ENCODE assay signal across 15 cellular contexts in the genomic region with DNA sequence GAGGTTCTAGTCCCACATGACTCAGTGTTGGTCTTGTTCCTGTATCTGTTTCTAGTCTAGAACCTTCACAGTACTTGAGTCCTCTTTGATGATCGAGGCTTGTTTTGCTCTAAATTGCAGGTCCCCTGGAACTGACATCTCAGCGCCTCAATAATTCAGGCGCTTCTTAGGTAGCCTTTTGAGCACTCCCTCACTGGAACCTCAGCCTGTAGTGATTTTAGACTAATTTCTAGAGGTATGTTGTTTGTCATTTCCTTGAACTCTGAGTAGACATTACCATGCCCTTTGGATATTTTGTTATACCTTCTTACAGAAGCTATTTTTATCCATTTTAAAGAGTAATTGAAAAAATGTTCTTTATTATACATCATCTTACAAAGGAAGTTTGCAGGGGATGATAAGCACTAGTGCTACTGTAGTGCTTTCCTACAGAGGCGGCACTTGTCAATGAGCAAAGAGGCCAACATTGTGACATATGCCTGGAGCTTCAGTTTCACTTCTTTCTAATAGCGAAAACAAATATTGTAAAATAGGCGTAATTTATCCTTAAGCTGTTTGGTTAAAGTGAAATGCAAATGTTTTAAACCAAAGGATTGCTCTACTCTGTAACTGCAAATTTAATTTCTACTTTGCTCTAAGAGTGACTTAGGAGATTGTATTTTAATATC.
DNase-seq lines count a peak whose midpoint lies in the region; ATAC-seq, FAIRE-seq and TF ChIP-seq lines count a peak whose summit lies in the region.
"Had no signal": no experiment of that assay in that cellular context is flagged by ENCODE, and none has a peak within 500 bp of the region (broad histone marks: within the 10 kb centered on the region; RNA-seq: fewer than 3 reads in every experiment).

No MANE protein-coding gene starts in this region.

- TF ChIP-seq CTCF in kidney (IDR thresholded peaks at IDR 0.05; ENCODE audit: borderline replicate concordance, extremely low read depth, insufficient read depth): no peak

- peak; percentile 25 for DNase-seq in medulla oblongata (ENCODE audit: extremely low spot score)
- no peak for DNase-seq in kidney
- no peak for DNase-seq in KBM-7
- DNase-seq in EL: no peak
- DNase-seq: activated CD4-positive, alpha-beta T cell treated with anti-CD3 and anti-CD28 coated beads for 48 hours; activated gamma-delta T cell treated with Interleukin-2 at 50 U/mL for 16 hours; CD8-positive, alpha-beta memory T cell; cerebellar nuclear complex; NCI-H345 had no signal

- intact Hi-C loops in kidney (cut with DNase I): no loop called here

- H3K4me1 ChIP-seq in kidney (ENCODE audit: control insufficient read depth in 1 of 2, insufficient read depth in 1 of 2, low read depth in 1 of 2, low read length in 2 of 2): no peaks in the 10 kb centered on the region

- ATAC-seq in GM19025 (IDR thresholded peaks at IDR 0.05; ENCODE audit: low read depth, unreplicated experiment) (peak; percentile 66), GM21737 (IDR thresholded peaks at IDR 0.05; ENCODE audit: unreplicated experiment) (peak; percentile 80), HG03460 (IDR thresholded peaks at IDR 0.05; ENCODE audit: unreplicated experiment) (peak; percentile 69), GM18498 (IDR thresholded peaks at IDR 0.05; ENCODE audit: unreplicated experiment) (no peak)
- ATAC-seq: esophagus mucosa had no signal

- no peaks in the 10 kb centered on the region for H3K36me3 ChIP-seq in kidney (ENCODE audit: control insufficient read depth in 1 of 2, insufficient read depth in 2 of 2, low read length in 2 of 2)

- no peaks in the 10 kb centered on the region for H3K9me3 ChIP-seq in kidney (ENCODE audit: control insufficient read depth in 1 of 2, low read length in 2 of 2)

- no peak overlapping the region for H3K4me3 ChIP-seq in kidney (ENCODE audit: low read length in 2 of 2)

- H3K27ac ChIP-seq in kidney (ENCODE audit: low read depth in 2 of 2, low read length in 2 of 2): no peak overlapping the region

- H3K9ac ChIP-seq in kidney (ENCODE audit: low read length in 2 of 2): no peak overlapping the region

- in situ Hi-C loops in KBM-7 (cut with MboI; ENCODE audit: low pct_unique_long_range_greater_than_20kb, low sequenced_read_pairs): no loop called here

- FAIRE-seq in kidney (lab: Jason Lieb, UNC): no peak
- FAIRE-seq: urothelium cell line had no signal
